In genomic region chr11:952406-953385, GRCh38 we compare ENCODE assay signal across 9 cellular contexts. TPM values are rescaled to one million over a fixed set of nuclear protein-coding genes. Genes with fewer than 3 reads are reported as not detected.
A peak's percentile ranks its signal among the peaks of the same experiment; 100 is the strongest.
DNase-seq lines count a peak whose midpoint lies in the region; ATAC-seq and TF ChIP-seq lines count a peak whose summit lies in the region.
"Had no signal": no experiment of that assay in that cellular context is flagged by ENCODE, and none has a peak within 500 bp of the region (broad histone marks: within the 10 kb centered on the region; RNA-seq: fewer than 3 reads in every experiment).

No MANE protein-coding gene starts in this region.

- no peak overlapping the region for H3K4me3 ChIP-seq in cardiac fibroblast (replicated peaks in 1 of 2; ENCODE audit: low read depth in 2 of 2, low read length in 2 of 2)

- TF ChIP-seq CTCF in cardiac fibroblast (IDR thresholded peaks at IDR 0.05; ENCODE audit: low read depth, low read length) (no peak), RWPE1 (conservative IDR thresholded peaks at IDR 0.05; ENCODE audit: low read depth) (no peak), HFFc6 (IDR thresholded peaks at IDR 0.05) (no peak)

- no peaks in the 10 kb centered on the region; the same call in 1 of the 2 replicates for H3K27me3 Mint-ChIP-seq in HFFc6 (ENCODE audit: insufficient read depth)

- no peak overlapping the region for H3K4me3 Mint-ChIP-seq in HFFc6

- H3K36me3 Mint-ChIP-seq in HFFc6 (ENCODE audit: low read depth): peaks cover 18% of the 10 kb centered on the region

- CTCF ChIA-PET in RWPE1 (lab: Yijun Ruan, JAX): no interaction called here

- intact Hi-C loops in sciatic nerve (cut with DNase I): no loop called here

- peaks cover 10% of the 10 kb centered on the region; the same call in 1 of the 2 replicates for H3K9me3 Mint-ChIP-seq in HFFc6

- H3K27ac ChIP-seq in RWPE1: no peak overlapping the region

- peaks cover 17% of the 10 kb centered on the region for H3K4me1 Mint-ChIP-seq in HFFc6 (ENCODE audit: low read depth)

- peak; percentile 85 for DNase-seq in HT-29 (ENCODE audit: low spot score)
- peak; percentile 38 to 51 for DNase-seq in cardiac fibroblast (ENCODE audit: low read depth in 2 of 2)
- DNase-seq in kidney glomerular epithelial cell (lab: John Stamatoyannopoulos, UW): peak; percentile 99
- DNase-seq in sciatic nerve (ENCODE audit: low spot score): no peak
- no peak for DNase-seq in dedifferentiated amniotic fluid mesenchymal stem cell (ENCODE audit: extremely low spot score)
- DNase-seq in RWPE1 (ENCODE audit: low spot score): no peak
- no peak for DNase-seq in stimulated activated CD4-positive, alpha-beta T cell treated with anti-CD3 and anti-CD28 coated beads, Interleukin-4, amount 100 ng/mL, for 1 hour
- no peak for DNase-seq in HFFc6
- DNase-seq: activated naive CD4-positive, alpha-beta T cell treated with anti-CD3 and anti-CD28 coated beads, Interleukin-2, amount 50 U/mL, for 16 hours had no signal

- H3K27ac Mint-ChIP-seq in HFFc6: no peak overlapping the region

- POLR2A ChIA-PET in RWPE1 (lab: Yijun Ruan, JAX; ENCODE audit: low non-redundant PET): no interaction called here

- ATAC-seq in sciatic nerve: peak; percentile 91

RNA-seq across cellular contexts. Expression of gene AP2A2, which starts 27.0 kb away (rescaled TPM):
- total RNA-seq in HT-29 (2014; rRNA removed; shearing (Covaris generic)): 38.5 and 46.6 TPM in 2 replicates
- total RNA-seq in sciatic nerve: 119 TPM
- total RNA-seq in HFFc6 (2021; fragmentation: NEBNext Ultra II Directional; extraction: Animal tissue kit (Norgen Biotek cat#: 25700)): 10 to 100 TPM; 65.4 to 73.4 (median 70.9) TPM

RNA-seq across cellular contexts. Expression of gene CHID1, which starts 42.1 kb away (rescaled TPM):
- total RNA-seq in HT-29 (2014; rRNA removed; shearing (Covaris generic)): 68.2 and 80.6 TPM in 2 replicates
- total RNA-seq in sciatic nerve: 59.4 TPM
- total RNA-seq in HFFc6 (2021; fragmentation: NEBNext Ultra II Directional; extraction: Animal tissue kit (Norgen Biotek cat#: 25700)): 100 to 1,000 TPM; 116 to 145 (median 133) TPM

Comparison
In these comparisons a context has a peak if more than half of its experiments do, and no peak if none do; other contexts are left out.
1. DNase-seq: peak in HT-29 (single experiment), cardiac fibroblast (2 of 2) and kidney glomerular epithelial cell (single experiment); none in sciatic nerve (single experiment), dedifferentiated amniotic fluid mesenchymal stem cell (single experiment), RWPE1 (single experiment), stimulated activated CD4-positive, alpha-beta T cell treated with anti-CD3 and anti-CD28 coated beads, Interleukin-4, amount 100 ng/mL, for 1 hour (single experiment) and HFFc6 (single experiment).